8 cellular contexts compared by ENCODE assay signal in the genomic region with DNA sequence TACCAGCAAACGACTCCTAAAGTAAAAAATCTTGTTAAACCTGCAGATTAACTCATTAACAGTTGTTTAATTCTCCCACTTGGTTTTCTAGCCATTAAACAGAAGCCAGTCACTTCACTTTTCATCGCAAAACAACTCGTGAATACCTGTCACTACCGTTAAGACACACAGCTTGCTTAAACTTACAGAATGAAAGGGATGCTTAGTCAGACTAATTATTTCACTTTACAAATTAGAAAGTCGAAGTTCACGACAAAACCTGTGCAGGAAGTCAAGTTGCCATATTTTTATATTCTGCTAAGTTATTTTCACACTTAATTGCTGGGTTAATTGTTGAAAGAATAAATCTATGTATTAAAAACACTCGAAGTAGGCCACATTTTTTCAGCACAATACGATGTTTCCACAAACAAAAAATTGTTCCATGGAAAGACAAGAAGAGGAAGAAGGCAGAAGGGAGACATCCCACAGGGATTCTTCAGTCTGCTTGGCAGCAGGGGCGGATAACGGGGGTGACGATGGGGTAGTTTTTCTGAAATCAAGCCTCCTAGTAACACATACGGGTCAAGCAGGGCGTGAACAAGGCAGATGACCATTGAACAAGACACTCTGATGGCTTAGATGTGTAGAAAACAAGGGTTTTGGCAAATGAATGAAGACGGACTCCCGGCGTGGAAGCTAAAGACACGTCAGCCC. TPM values are rescaled to one million over a fixed set of nuclear protein-coding genes. Genes with fewer than 3 reads are reported as not detected.
A peak's percentile ranks its signal among the peaks of the same experiment; 100 is the strongest.
DNase-seq lines count a peak whose midpoint lies in the region; ATAC-seq and FAIRE-seq lines count a peak whose summit lies in the region.

No MANE protein-coding gene starts in this region.

- no peaks in the 10 kb centered on the region for H3K27me3 ChIP-seq in duodenal mucosa (ENCODE audit: control insufficient read depth in 1 of 2, insufficient read depth in 2 of 2, low read length in 2 of 2)

- peak overlapping the region; percentile 90 for H3K27ac ChIP-seq in duodenal mucosa (ENCODE audit: low read depth, low read length)

- peak; percentile 2 for ATAC-seq in GM19452 (IDR thresholded peaks at IDR 0.05; ENCODE audit: unreplicated experiment)
- no peak for ATAC-seq in naive B cell (ENCODE audit: low read depth in 2 of 2)

- peaks cover 10 to 26% of the 10 kb centered on the region in 2 donors for H3K36me3 Mint-ChIP-seq in naive B cell

- peak; percentile 63 for DNase-seq in Ammon's horn (ENCODE audit: low spot score)
- peak; percentile 47 for DNase-seq in RPMI8226
- no peak for DNase-seq in naive B cell
- no peak for DNase-seq in NCI-H2081 treated with DMSO at 0.1 percent for 48 hours (lab: John Stamatoyannopoulos, UW)
- DNase-seq in amniotic stem cell (lab: John Stamatoyannopoulos, UW): no peak
- DNase-seq in frontal cortex (ENCODE audit: low spot score in 2 of 2): no peak

- peaks cover 3 to 27% of the 10 kb centered on the region in 2 donors for H3K36me3 ChIP-seq in duodenal mucosa (ENCODE audit: control insufficient read depth in 1 of 2, insufficient read depth in 2 of 2, low read length in 2 of 2)

- peak overlapping the region; percentile 94 to 99 (median 96) for H3K4me3 Mint-ChIP-seq in naive B cell

- no peaks in the 10 kb centered on the region for H3K27me3 Mint-ChIP-seq in naive B cell

- no peaks in the 10 kb centered on the region for H3K9me3 Mint-ChIP-seq in naive B cell

- FAIRE-seq in frontal cortex (lab: Jason Lieb, UNC): no peak

- peaks cover 12 to 20% of the 10 kb centered on the region in 2 donors for H3K4me1 ChIP-seq in duodenal mucosa (ENCODE audit: control insufficient read depth in 1 of 2, insufficient read depth in 2 of 2, low read length in 2 of 2)

- H3K4me3 ChIP-seq in duodenal mucosa (ENCODE audit: low read depth in 1 of 2, low read length in 2 of 2): peak overlapping the region; percentile 93 to 99

- H3K27ac Mint-ChIP-seq in naive B cell: peak overlapping the region; percentile 78 to 96 (median 92)

- H3K9ac ChIP-seq in duodenal mucosa (ENCODE audit: low read depth in 1 of 2, low read length in 2 of 2): peak overlapping the region; percentile 94 to 95

- H3K9me3 ChIP-seq in duodenal mucosa (ENCODE audit: control insufficient read depth in 1 of 2, low read length in 2 of 2): no peaks in the 10 kb centered on the region

- peaks cover 21 to 56% (median 30%) of the 10 kb centered on the region in 3 donors for H3K4me1 Mint-ChIP-seq in naive B cell

RNA-seq across cellular contexts. Expression of gene SSR1, which starts 0.9 kb away (rescaled TPM):
- polyA plus RNA-seq in naive B cell (ENCODE audit: low read depth in 6 of 6): 100 to 1,000 TPM; 122 to 167 (median 147) TPM
- 40.4 TPM for total RNA-seq in frontal cortex

Comparison
In these comparisons a context has a peak if more than half of its experiments do, and no peak if none do; other contexts are left out.
1. DNase-seq: peak in Ammon's horn (single experiment) and RPMI8226 (single experiment); none in naive B cell (single experiment), NCI-H2081 treated with DMSO at 0.1 percent for 48 hours (single experiment), amniotic stem cell (single experiment) and frontal cortex (0 of 2).